Comparison of ENCODE assay signal across 1 cellular context in the genomic region with DNA sequence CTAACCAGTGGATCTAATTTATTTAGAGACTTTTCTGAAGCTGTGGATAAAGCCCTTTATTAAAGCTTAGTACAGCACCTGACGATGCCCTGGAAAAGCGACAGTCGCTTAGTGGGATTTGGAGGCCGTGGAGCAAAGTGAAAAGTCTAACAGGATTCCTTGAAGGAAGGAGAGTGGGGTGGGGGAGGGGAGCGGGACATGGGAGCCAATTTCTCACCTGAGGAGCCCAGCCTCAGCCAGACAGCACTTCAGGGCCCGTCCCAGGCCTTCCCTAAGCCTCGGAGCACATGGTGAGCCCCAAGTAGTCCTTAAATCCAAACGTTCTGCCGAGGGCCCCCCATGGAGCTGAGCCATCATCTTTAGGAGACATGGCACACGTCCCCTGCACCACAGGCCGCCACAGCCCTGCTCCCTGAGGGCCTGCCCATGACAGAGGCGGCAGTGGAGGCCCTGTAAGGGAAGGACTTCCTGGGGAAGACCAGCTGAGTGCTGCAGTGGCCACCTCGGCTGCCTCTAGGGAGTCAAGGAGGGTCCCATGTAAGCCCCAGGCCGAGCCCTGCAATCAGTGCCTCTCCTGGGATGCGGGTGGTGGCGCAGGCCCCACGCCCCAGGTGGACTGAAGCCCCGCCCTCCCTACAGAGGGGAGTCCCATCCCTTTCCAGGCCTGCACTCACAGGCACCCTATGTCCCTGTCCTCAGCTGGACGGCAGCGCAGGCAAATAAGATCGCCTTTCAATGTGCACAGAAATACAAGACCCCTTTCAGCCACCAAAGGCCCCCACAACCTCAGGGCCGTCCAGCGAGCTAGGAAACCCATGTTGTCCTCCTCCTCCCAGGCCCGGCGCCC.
TF ChIP-seq lines count a peak whose summit lies in the region.

No MANE protein-coding gene starts in this region.

TF ChIP-seq in H1, 55 proteins besides CTCF, POLR2A, EP300 and RAD21:
- no peak for TF ChIP-seq SAP30 (IDR thresholded peaks at IDR 0.05; ENCODE audit: insufficient read depth, insufficient replicate concordance, low read length)
- TF ChIP-seq JUND (IDR thresholded peaks at IDR 0.05; ENCODE audit: low read length): no peak
- no peak for TF ChIP-seq SP1 (IDR thresholded peaks at IDR 0.05; ENCODE audit: low read depth, low read length)
- no peak for TF ChIP-seq NANOG (IDR thresholded peaks at IDR 0.05; ENCODE audit: insufficient read depth, low read depth, low read length, poor library complexity, severe bottlenecking)
- TF ChIP-seq JUN (IDR thresholded peaks at IDR 0.05; ENCODE audit: low read depth, low read length): no peak
- no peak for TF ChIP-seq RNF2 (IDR thresholded peaks at IDR 0.05; ENCODE audit: borderline replicate concordance, low read depth, low read length, missing control alignments, poor library complexity, severe bottlenecking)
- no peak for TF ChIP-seq GABPA (IDR thresholded peaks at IDR 0.05; ENCODE audit: borderline replicate concordance, insufficient read depth, low read length)
- TF ChIP-seq, protein P1, sequence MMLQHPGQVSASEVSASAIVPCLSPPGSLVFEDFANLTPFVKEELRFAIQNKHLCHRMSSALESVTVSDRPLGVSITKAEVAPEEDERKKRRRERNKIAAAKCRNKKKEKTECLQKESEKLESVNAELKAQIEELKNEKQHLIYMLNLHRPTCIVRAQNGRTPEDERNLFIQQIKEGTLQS (IDR thresholded peaks at IDR 0.05; ENCODE audit: insufficient read depth, low read depth, low read length): no peak
- TF ChIP-seq EGR1 (IDR thresholded peaks at IDR 0.05; ENCODE audit: borderline replicate concordance, low read depth, low read length): no peak
- no peak for TF ChIP-seq CHD2 (IDR thresholded peaks at IDR 0.05; ENCODE audit: low read length)
- TF ChIP-seq SP4 (IDR thresholded peaks at IDR 0.05; ENCODE audit: low read length): no peak
- no peak for TF ChIP-seq HDAC2 (IDR thresholded peaks at IDR 0.05; ENCODE audit: borderline replicate concordance in 1 of 2, low read depth in 2 of 2, low read length in 2 of 2)
- no peak for TF ChIP-seq RFX5 (IDR thresholded peaks at IDR 0.05; ENCODE audit: borderline replicate concordance, low read depth, low read length)
